1 cellular context compared by ENCODE assay signal in genomic region chr17:41510251-41511065, GRCh38.
A peak's percentile ranks its signal among the peaks of the same experiment; 100 is the strongest.
TF ChIP-seq lines count a peak whose summit lies in the region.

No MANE protein-coding gene starts in this region.

TF ChIP-seq in K562, 482 proteins besides CTCF, POLR2A, EP300 and RAD21:
- TF ChIP-seq PML (IDR thresholded peaks at IDR 0.05; ENCODE audit: low read length) (no peak), MAFG (tag; conservative IDR thresholded peaks at IDR 0.05) (peak; percentile 94), MAFK (IDR thresholded peaks at IDR 0.05; ENCODE audit: low read length) (peak; percentile 98), EHMT2 (IDR thresholded peaks at IDR 0.05) (0 out of 2 replicates have a peak, but pooled peaks have one; percentile 30), C11orf30 (IDR thresholded peaks at IDR 0.05; ENCODE audit: low read depth) (peak; percentile 98), MBD1 (CRISPR knock-in tag; IDR thresholded peaks at IDR 0.05) (no peak), E2F3 (CRISPR knock-in tag; IDR thresholded peaks at IDR 0.05) (no peak), HNRNPL (IDR thresholded peaks at IDR 0.05; ENCODE audit: low read depth, low read length) (no peak), CTBP1 (IDR thresholded peaks at IDR 0.05; ENCODE audit: borderline replicate concordance) (peak; percentile 37), SPI1 (IDR thresholded peaks at IDR 0.05; ENCODE audit: borderline replicate concordance, low read depth, low read length) (peak; percentile 64; the same call in 1 of the 2 replicates), ZHX1 (conservative IDR thresholded peaks at IDR 0.05; ENCODE audit: low read length) (no peak), MEIS2 (IDR thresholded peaks at IDR 0.05; ENCODE audit: partially characterized antibody) (peak; percentile 25), ZNF778 (CRISPR knock-in tag; IDR thresholded peaks at IDR 0.05) (no peak), MAFF (IDR thresholded peaks at IDR 0.05; ENCODE audit: low read length) (peak; percentile 98), ZNF316 (IDR thresholded peaks at IDR 0.05) (peak; percentile 99), KDM2B (CRISPR knock-in tag; IDR thresholded peaks at IDR 0.05) (no peak)
- TF ChIP-seq, protein P1, sequence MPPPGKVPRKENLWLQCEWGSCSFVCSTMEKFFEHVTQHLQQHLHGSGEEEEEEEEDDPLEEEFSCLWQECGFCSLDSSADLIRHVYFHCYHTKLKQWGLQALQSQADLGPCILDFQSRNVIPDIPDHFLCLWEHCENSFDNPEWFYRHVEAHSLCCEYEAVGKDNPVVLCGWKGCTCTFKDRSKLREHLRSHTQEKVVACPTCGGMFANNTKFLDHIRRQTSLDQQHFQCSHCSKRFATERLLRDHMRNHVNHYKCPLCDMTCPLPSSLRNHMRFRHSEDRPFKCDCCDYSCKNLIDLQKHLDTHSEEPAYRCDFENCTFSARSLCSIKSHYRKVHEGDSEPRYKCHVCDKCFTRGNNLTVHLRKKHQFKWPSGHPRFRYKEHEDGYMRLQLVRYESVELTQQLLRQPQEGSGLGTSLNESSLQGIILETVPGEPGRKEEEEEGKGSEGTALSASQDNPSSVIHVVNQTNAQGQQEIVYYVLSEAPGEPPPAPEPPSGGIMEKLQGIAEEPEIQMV (tag; conservative IDR thresholded peaks at IDR 0.05; ENCODE audit: low read depth) = no peak
